9 cellular contexts compared by ENCODE assay signal in the genomic region with DNA sequence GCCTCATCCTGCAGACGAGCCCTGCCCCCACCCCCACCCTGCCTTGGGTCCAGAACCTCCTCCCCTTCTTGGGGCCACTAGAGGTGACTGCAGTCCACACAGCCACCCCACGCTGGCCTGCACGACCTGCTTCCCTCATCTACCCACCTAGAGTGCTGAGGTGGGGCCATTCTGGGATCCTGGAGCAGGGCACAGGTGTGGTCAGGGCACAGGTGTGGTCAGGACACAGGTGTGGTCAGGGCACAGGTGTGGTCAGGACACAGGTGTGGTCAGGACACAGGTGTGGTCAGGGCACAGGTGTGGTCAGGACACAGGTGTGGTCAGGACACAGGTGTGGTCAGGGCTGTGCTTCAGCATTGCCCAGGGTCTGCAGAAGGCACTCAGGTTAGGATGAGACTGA. TPM values are rescaled to one million over a fixed set of nuclear protein-coding genes. Genes with fewer than 3 reads are reported as not detected.
"Had no signal": no experiment of that assay in that cellular context is flagged by ENCODE, and none has a peak within 500 bp of the region (broad histone marks: within the 10 kb centered on the region; RNA-seq: fewer than 3 reads in every experiment).

No MANE protein-coding gene starts in this region.

RNA-seq across cellular contexts. Expression of a gene that starts 17.6 kb away (rescaled TPM):
- total RNA-seq: HT1080, LHCN-M2, MCF 10A, OCI-LY7, PC-9, Peyer's patch, Right ventricle myocardium inferior, RPMI7951, SJCRH30 had no signal
